ENCODE assay signal across 21 cellular contexts in the genomic region with DNA sequence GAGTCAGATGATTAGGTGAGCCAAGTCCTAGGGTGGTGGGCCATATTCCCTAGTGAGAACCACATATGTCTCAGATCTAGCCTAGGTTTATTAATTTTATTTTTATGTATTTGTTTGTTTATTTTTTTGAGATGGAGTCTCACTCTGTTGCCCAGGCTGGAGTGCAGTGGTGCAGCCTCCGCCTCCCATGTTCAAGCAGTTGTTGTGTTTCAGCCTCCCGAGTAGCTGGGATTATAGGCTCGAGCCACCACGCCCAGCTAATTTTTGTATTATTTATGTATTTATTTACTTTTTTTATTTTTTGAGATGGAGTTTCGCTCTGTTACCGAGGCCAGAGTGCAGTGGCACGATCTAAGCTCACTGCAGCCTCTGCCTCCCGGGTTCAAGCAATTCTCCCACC.
"Had no signal": no experiment of that assay in that cellular context is flagged by ENCODE, and none has a peak within 500 bp of the region (broad histone marks: within the 10 kb centered on the region; RNA-seq: fewer than 3 reads in every experiment).

No MANE protein-coding gene starts in this region.

- H3K4me1 Mint-ChIP-seq: immature natural killer cell, memory B cell, mesothelial cell of epicardium, naive B cell had no signal

- ATAC-seq: left cardiac atrium; left colon; left lung; left ventricle myocardium superior; lower lobe of right lung; mucosa of descending colon; naive thymus-derived CD4-positive, alpha-beta T cell had no signal

- H3K27ac Mint-ChIP-seq: immature natural killer cell, memory B cell, mesothelial cell of epicardium, naive B cell had no signal

- H3K9me3 Mint-ChIP-seq: immature natural killer cell; memory B cell; mesothelial cell of epicardium; naive B cell; naive thymus-derived CD4-positive, alpha-beta T cell had no signal

- H3K4me3 Mint-ChIP-seq: immature natural killer cell; memory B cell; mesothelial cell of epicardium; naive thymus-derived CD4-positive, alpha-beta T cell had no signal

- DNase-seq: hippocampal formation; hypothalamus; immature natural killer cell; islet precursor cell; kidney; kidney glomerular epithelial cell; left cardiac atrium; left colon; left lung; left ventricle myocardium inferior; left ventricle myocardium superior; lower lobe of right lung; mammary epithelial cell; mesenchymal stem cell; mesendoderm; midbrain; mucosa of descending colon; naive B cell; naive thymus-derived CD4-positive, alpha-beta T cell had no signal

- H3K27me3 Mint-ChIP-seq: memory B cell; naive B cell; naive thymus-derived CD4-positive, alpha-beta T cell had no signal
